Comparison of ENCODE assay signal across 8 cellular contexts in genomic region chr6:52517502-52518278, GRCh38. TPM values are rescaled to one million over a fixed set of nuclear protein-coding genes. Genes with fewer than 3 reads are reported as not detected.
DNase-seq lines count a peak whose midpoint lies in the region; ATAC-seq and TF ChIP-seq lines count a peak whose summit lies in the region.

No MANE protein-coding gene starts in this region.

- H3K36me3 Mint-ChIP-seq in activated T-cell treated with anti-CD3 and anti-CD28 coated beads, Interleukin-2, amount 50 U/mL, for 24 hours (ENCODE audit: low read depth): peaks cover 43% of the 10 kb centered on the region

- no peaks in the 10 kb centered on the region for H4K20me1 ChIP-seq in osteoblast (ENCODE audit: insufficient read depth, low read length)

- H3K4me2 ChIP-seq in osteoblast (ENCODE audit: insufficient read depth, low read length): peak overlapping the region; percentile 73

- H3K27ac Mint-ChIP-seq in activated T-cell treated with anti-CD3 and anti-CD28 coated beads, Interleukin-2, amount 50 U/mL, for 24 hours: peak overlapping the region; percentile 77

- H3K36me3 ChIP-seq in gastroesophageal sphincter (peaks cover 0 to 34% of the 10 kb centered on the region in 2 donors), osteoblast (ENCODE audit: insufficient read depth, low read length) (peaks cover 71% of the 10 kb centered on the region), vagina (no peaks in the 10 kb centered on the region)

- ATAC-seq in GM21576 (IDR thresholded peaks at IDR 0.05; ENCODE audit: unreplicated experiment) (peak; percentile 94), gastroesophageal sphincter (peak; percentile 84)

- H3K9me3 ChIP-seq in gastroesophageal sphincter (no peaks in the 10 kb centered on the region), osteoblast (ENCODE audit: low read depth, low read length) (no peaks in the 10 kb centered on the region), vagina (no peaks in the 10 kb centered on the region)

- no peaks in the 10 kb centered on the region for H3K9me3 Mint-ChIP-seq in activated T-cell treated with anti-CD3 and anti-CD28 coated beads, Interleukin-2, amount 50 U/mL, for 24 hours

- H3K27me3 ChIP-seq in gastroesophageal sphincter (no peaks in the 10 kb centered on the region), osteoblast (ENCODE audit: insufficient read depth, low read length) (no peaks in the 10 kb centered on the region), vagina (no peaks in the 10 kb centered on the region)

- no peak overlapping the region for H2AFZ ChIP-seq in osteoblast (ENCODE audit: low read length)

- H3K4me1 ChIP-seq in gastroesophageal sphincter (peaks cover 9 to 94% (median 32%) of the 10 kb centered on the region in 3 donors), osteoblast (ENCODE audit: insufficient read depth, low read length) (peaks cover 92% of the 10 kb centered on the region), vagina (peaks cover 78% of the 10 kb centered on the region)

- TF ChIP-seq POLR2A in gastroesophageal sphincter (IDR thresholded peaks at IDR 0.05) (peak; percentile 16 to 18), vagina (IDR thresholded peaks at IDR 0.05) (peak in 1 of 2 donors; percentile 44)

- intact Hi-C loops in vagina (cut with DNase I): no loop called here

- TF ChIP-seq EP300 in gastroesophageal sphincter (IDR thresholded peaks at IDR 0.05): no peak

- no peak overlapping the region for H3K4me3 Mint-ChIP-seq in activated T-cell treated with anti-CD3 and anti-CD28 coated beads, Interleukin-2, amount 50 U/mL, for 24 hours

- peaks cover 11% of the 10 kb centered on the region for H3K4me1 Mint-ChIP-seq in activated T-cell treated with anti-CD3 and anti-CD28 coated beads, Interleukin-2, amount 50 U/mL, for 24 hours (ENCODE audit: low read depth)

- 9 to 46% methylated on average over 4 to 13 of the region's 14 CpGs for WGBS in gastroesophageal sphincter (ENCODE audit: low coverage in 1 of 2), 2 donors

- H3K4me3 ChIP-seq in gastroesophageal sphincter (peak overlapping the region in 1 of 2 donors; percentile 21), osteoblast (ENCODE audit: insufficient read depth, low read length) (peak overlapping the region; percentile 30), vagina (peak overlapping the region in 1 of 2 donors; percentile 4)

- peak; percentile 92 for DNase-seq in ELF-1 (ENCODE audit: low read depth, low spot score)
- DNase-seq in HuH-7.5 (ENCODE audit: low spot score): peak; percentile 63
- DNase-seq in activated T-cell treated with anti-CD3 and anti-CD28 coated beads, Interleukin-2, amount 50 U/mL, for 24 hours: peak; percentile 39
- peak; percentile 90 for DNase-seq in osteoblast (ENCODE audit: insufficient read length, low spot score, missing footprints)
- DNase-seq in vagina (ENCODE audit: extremely low spot score in 2 of 2): peak in 1 of 2 donors; percentile 95
- no peak for DNase-seq in GF-D8 (lab: John Stamatoyannopoulos, UW)

- peak overlapping the region; percentile 87 to 93 (median 89) for H3K27ac ChIP-seq in gastroesophageal sphincter
- peak overlapping the region; percentile 97 for H3K27ac ChIP-seq in osteoblast (ENCODE audit: low read depth, low read length)
- peak overlapping the region; percentile 91 for H3K27ac ChIP-seq in vagina

- TF ChIP-seq CTCF in gastroesophageal sphincter (IDR thresholded peaks at IDR 0.05) (no peak), osteoblast (IDR thresholded peaks at IDR 0.05; ENCODE audit: extremely low read depth, low read depth, low read length) (no peak), vagina (IDR thresholded peaks at IDR 0.05) (no peak)

- peaks cover 74% of the 10 kb centered on the region for H3K79me2 ChIP-seq in osteoblast (ENCODE audit: insufficient read depth, low read length)

- H3K27me3 Mint-ChIP-seq in activated T-cell treated with anti-CD3 and anti-CD28 coated beads, Interleukin-2, amount 50 U/mL, for 24 hours: no peaks in the 10 kb centered on the region

RNA-seq across cellular contexts. Expression of gene TRAM2, which starts 59.2 kb away (rescaled TPM):
- total RNA-seq in gastroesophageal sphincter (10 to 100 TPM; 16.7 to 34.2 (median 25.0) TPM), osteoblast (129 and 155 TPM in 2 replicates), vagina (11.0 TPM)
